In the genomic region with DNA sequence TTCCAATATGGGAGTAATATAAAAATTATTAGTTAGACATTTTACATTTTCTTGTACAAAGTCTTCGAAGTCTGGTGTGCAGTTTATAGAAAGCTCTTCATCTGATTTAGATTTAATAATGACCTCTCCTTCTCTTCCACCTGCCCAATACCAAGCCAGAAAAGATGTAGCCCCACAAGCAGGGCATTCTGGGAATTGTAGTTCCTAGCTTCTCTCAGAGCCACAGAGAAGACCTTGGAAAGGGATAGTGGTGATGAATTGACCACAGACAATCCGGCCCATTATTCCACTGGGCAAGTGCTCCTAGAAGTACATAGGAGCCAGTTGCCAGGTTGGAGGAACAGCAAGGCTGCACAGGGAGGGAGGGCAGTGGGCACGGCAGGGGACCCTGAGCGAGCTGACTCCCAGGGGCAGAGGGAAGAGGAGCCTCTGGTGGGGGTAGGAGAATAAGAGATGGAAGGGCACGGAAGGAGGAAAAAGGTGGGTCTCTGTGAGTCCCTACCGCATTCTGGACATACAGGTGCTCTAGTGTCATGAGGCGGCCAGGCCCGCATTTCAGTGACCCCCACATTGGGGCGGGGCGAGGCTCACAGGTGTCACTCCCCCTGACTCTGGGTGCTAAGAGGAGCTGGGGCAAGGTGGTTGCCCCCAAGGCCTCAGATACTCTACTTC, we compare ENCODE assay signal across 1 cellular context.
TF ChIP-seq lines count a peak whose summit lies in the region.

No MANE protein-coding gene starts in this region.

TF ChIP-seq in WTC11, 78 proteins besides CTCF, POLR2A, EP300 and RAD21 (continued from another document):
- TF ChIP-seq, protein P1, sequence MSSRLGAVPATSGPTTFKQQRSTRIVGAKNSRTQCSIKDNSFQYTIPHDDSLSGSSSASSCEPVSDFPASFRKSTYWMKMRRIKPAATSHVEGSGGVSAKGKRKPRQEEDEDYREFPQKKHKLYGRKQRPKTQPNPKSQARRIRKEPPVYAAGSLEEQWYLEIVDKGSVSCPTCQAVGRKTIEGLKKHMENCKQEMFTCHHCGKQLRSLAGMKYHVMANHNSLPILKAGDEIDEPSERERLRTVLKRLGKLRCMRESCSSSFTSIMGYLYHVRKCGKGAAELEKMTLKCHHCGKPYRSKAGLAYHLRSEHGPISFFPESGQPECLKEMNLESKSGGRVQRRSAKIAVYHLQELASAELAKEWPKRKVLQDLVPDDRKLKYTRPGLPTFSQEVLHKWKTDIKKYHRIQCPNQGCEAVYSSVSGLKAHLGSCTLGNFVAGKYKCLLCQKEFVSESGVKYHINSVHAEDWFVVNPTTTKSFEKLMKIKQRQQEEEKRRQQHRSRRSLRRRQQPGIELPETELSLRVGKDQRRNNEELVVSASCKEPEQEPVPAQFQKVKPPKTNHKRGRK (CRISPR knock-in tag; IDR thresholded peaks at IDR 0.05; ENCODE audit: borderline replicate concordance) = no peak
- no peak for TF ChIP-seq ATF1 (CRISPR knock-in tag; IDR thresholded peaks at IDR 0.05)
- no peak for TF ChIP-seq CREB1 (CRISPR knock-in tag; IDR thresholded peaks at IDR 0.05)
- TF ChIP-seq TEAD4 (CRISPR knock-in tag; IDR thresholded peaks at IDR 0.05) = no peak
- TF ChIP-seq, protein P2, sequence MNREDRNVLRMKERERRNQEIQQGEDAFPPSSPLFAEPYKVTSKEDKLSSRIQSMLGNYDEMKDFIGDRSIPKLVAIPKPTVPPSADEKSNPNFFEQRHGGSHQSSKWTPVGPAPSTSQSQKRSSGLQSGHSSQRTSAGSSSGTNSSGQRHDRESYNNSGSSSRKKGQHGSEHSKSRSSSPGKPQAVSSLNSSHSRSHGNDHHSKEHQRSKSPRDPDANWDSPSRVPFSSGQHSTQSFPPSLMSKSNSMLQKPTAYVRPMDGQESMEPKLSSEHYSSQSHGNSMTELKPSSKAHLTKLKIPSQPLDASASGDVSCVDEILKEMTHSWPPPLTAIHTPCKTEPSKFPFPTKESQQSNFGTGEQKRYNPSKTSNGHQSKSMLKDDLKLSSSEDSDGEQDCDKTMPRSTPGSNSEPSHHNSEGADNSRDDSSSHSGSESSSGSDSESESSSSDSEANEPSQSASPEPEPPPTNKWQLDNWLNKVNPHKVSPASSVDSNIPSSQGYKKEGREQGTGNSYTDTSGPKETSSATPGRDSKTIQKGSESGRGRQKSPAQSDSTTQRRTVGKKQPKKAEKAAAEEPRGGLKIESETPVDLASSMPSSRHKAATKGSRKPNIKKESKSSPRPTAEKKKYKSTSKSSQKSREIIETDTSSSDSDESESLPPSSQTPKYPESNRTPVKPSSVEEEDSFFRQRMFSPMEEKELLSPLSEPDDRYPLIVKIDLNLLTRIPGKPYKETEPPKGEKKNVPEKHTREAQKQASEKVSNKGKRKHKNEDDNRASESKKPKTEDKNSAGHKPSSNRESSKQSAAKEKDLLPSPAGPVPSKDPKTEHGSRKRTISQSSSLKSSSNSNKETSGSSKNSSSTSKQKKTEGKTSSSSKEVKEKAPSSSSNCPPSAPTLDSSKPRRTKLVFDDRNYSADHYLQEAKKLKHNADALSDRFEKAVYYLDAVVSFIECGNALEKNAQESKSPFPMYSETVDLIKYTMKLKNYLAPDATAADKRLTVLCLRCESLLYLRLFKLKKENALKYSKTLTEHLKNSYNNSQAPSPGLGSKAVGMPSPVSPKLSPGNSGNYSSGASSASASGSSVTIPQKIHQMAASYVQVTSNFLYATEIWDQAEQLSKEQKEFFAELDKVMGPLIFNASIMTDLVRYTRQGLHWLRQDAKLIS (CRISPR knock-in tag; IDR thresholded peaks at IDR 0.05; ENCODE audit: borderline replicate concordance) = no peak
- no peak for TF ChIP-seq ZNF317 (CRISPR knock-in tag; IDR thresholded peaks at IDR 0.05; ENCODE audit: borderline replicate concordance, low read depth)
TF ChIP-seq in WTC11: peak in this region for 0.
